In the genomic region with DNA sequence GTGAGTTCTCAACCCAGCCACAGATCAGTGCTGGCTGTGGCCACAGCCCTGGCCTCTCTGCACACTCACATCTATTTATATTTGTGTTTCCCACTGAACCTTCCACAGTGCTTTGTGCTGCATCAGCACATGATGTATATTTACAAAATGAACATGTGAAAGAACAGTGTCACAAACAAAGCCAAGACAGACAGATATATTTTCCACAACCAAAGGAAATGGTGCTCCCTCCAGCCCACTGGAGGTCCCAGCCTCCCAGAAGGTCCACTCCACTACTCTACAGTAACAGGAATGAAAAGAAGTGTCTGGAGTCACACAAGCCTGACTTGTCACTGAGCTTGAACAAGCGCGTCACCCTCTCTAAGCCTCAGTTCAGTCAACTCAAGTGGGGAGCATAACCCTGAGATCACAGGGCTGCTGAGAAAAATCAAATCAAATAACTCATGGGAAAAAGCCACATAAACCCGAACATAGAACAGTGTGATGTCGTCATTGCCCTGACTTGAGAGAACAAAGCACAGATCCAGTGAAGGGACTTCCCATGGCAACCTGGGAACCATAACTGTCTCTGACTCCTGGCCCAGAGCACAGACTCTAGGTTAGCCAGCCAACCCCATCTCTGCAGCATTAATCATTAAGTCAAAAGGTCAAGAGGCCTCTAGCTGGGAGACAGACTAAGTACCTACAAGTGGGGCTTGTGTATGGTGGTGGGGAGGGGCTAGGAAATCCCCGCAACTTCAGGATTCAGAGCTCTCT, we compare ENCODE assay signal across 13 cellular contexts.
A peak's percentile ranks its signal among the peaks of the same experiment; 100 is the strongest.
DNase-seq lines count a peak whose midpoint lies in the region; ATAC-seq and TF ChIP-seq lines count a peak whose summit lies in the region.
"Had no signal": no experiment of that assay in that cellular context is flagged by ENCODE, and none has a peak within 500 bp of the region (broad histone marks: within the 10 kb centered on the region; RNA-seq: fewer than 3 reads in every experiment).

No MANE protein-coding gene starts in this region.

- H3K27me3 ChIP-seq in left lung (no peaks in the 10 kb centered on the region), aorta (ENCODE audit: control insufficient read depth in 1 of 2, insufficient read depth in 2 of 2, low read length in 1 of 2) (no peaks in the 10 kb centered on the region), suprapubic skin (no peaks in the 10 kb centered on the region)

- POLR2A ChIA-PET in GM10248 (lab: Yijun Ruan, JAX), result no interaction called here

- H3K4me3 ChIP-seq in left lung (no peak overlapping the region), aorta (ENCODE audit: low read length in 2 of 2) (no peak overlapping the region), suprapubic skin (no peak overlapping the region)
- H3K4me3 ChIP-seq: psoas muscle had no signal

- intact Hi-C loops in left lung (cut with DNase I) (no loop called here), aorta (cut with DNase I) (no loop called here)

- no peak overlapping the region for H3K27ac Mint-ChIP-seq in activated naive CD8-positive, alpha-beta T cell treated with anti-CD3 and anti-CD28 coated beads, Interleukin-2, amount 50 U/mL, for 24 hours
- H3K27ac Mint-ChIP-seq in activated naive CD8-positive, alpha-beta T cell treated with anti-CD3 and anti-CD28 coated beads for 36 hours, result no peak overlapping the region

- ATAC-seq in activated naive CD8-positive, alpha-beta T cell treated with anti-CD3 and anti-CD28 coated beads, Interleukin-2, amount 50 U/mL, for 24 hours, result peak; percentile 38
- ATAC-seq in left lung (peak; percentile 86), aorta (ENCODE audit: low FRiP score) (peak; percentile 19)
- ATAC-seq: Panc1 had no signal

- TF ChIP-seq CTCF in left lung (IDR thresholded peaks at IDR 0.05) (no peak), suprapubic skin (IDR thresholded peaks at IDR 0.05) (no peak), GM10248 (IDR thresholded peaks at IDR 0.05; ENCODE audit: control extremely low read depth, extremely low read depth, low read depth, missing control alignments) (no peak)

- no peaks in the 10 kb centered on the region for H3K4me1 Mint-ChIP-seq in activated naive CD8-positive, alpha-beta T cell treated with anti-CD3 and anti-CD28 coated beads, Interleukin-2, amount 50 U/mL, for 24 hours
- H3K4me1 Mint-ChIP-seq in activated naive CD8-positive, alpha-beta T cell treated with anti-CD3 and anti-CD28 coated beads for 36 hours, result no peaks in the 10 kb centered on the region

- H3K27ac ChIP-seq in left lung, result peak overlapping the region in 1 of 2 donors; percentile 61
- no peak overlapping the region for H3K27ac ChIP-seq in aorta (ENCODE audit: low read depth in 1 of 2, low read length in 2 of 2)
- H3K27ac ChIP-seq in suprapubic skin, result no peak overlapping the region
- H3K27ac ChIP-seq: psoas muscle had no signal

- no peaks in the 10 kb centered on the region for H3K9me3 ChIP-seq in left lung
- no peaks in the 10 kb centered on the region for H3K9me3 ChIP-seq in aorta (ENCODE audit: control insufficient read depth, low read length)
- H3K9me3 ChIP-seq in suprapubic skin, result no peaks in the 10 kb centered on the region
- H3K9me3 ChIP-seq: psoas muscle had no signal

- no peak for DNase-seq in activated naive CD8-positive, alpha-beta T cell treated with anti-CD3 and anti-CD28 coated beads, Interleukin-2, amount 50 U/mL, for 24 hours
- DNase-seq in activated naive CD8-positive, alpha-beta T cell treated with anti-CD3 and anti-CD28 coated beads for 36 hours, result no peak
- DNase-seq in amniotic epithelial cell (ENCODE audit: low read depth) (peak; percentile 72), left lung (peak in 1 of 2 donors; percentile 62), aorta (no peak), suprapubic skin (ENCODE audit: low spot score in 2 of 2) (no peak), GM10248 (ENCODE audit: extremely low spot score) (no peak)
- no peak for DNase-seq in NK-92 treated with Interleukin-12 subunit alpha and Interleukin-12 subunit beta, amount 100 ng/mL, for 24 hours (lab: John Stamatoyannopoulos, UW)
- DNase-seq: activated CD4-positive, alpha-beta T cell treated with anti-CD3 and anti-CD28 coated beads for 4 hours; activated naive CD4-positive, alpha-beta T cell treated with anti-CD3 and anti-CD28 coated beads, Interleukin-2, amount 50 U/mL, for 16 hours; Kasumi-1; psoas muscle had no signal

- no peaks in the 10 kb centered on the region for H3K36me3 ChIP-seq in left lung
- H3K36me3 ChIP-seq in aorta (ENCODE audit: control insufficient read depth in 1 of 2, insufficient read depth in 2 of 2, low read length in 1 of 2), result no peaks in the 10 kb centered on the region
- no peaks in the 10 kb centered on the region for H3K36me3 ChIP-seq in suprapubic skin

- no peak for TF ChIP-seq POLR2A in suprapubic skin (IDR thresholded peaks at IDR 0.05)

- CTCF ChIA-PET in GM10248 (lab: Yijun Ruan, JAX), result no interaction called here

- H3K36me3 Mint-ChIP-seq in activated naive CD8-positive, alpha-beta T cell treated with anti-CD3 and anti-CD28 coated beads, Interleukin-2, amount 50 U/mL, for 24 hours (ENCODE audit: low read depth), result no peaks in the 10 kb centered on the region
- H3K36me3 Mint-ChIP-seq in activated naive CD8-positive, alpha-beta T cell treated with anti-CD3 and anti-CD28 coated beads for 36 hours, result no peaks in the 10 kb centered on the region

- H3K4me1 ChIP-seq in left lung (peaks cover 0 to 14% of the 10 kb centered on the region in 2 donors), aorta (ENCODE audit: control insufficient read depth in 1 of 2, insufficient read depth in 2 of 2, low read length in 2 of 2) (no peaks in the 10 kb centered on the region), suprapubic skin (peaks cover 6% of the 10 kb centered on the region)
- H3K4me1 ChIP-seq: psoas muscle had no signal

- peaks cover 5% of the 10 kb centered on the region for H3K27me3 Mint-ChIP-seq in activated naive CD8-positive, alpha-beta T cell treated with anti-CD3 and anti-CD28 coated beads, Interleukin-2, amount 50 U/mL, for 24 hours
- peaks cover 5% of the 10 kb centered on the region for H3K27me3 Mint-ChIP-seq in activated naive CD8-positive, alpha-beta T cell treated with anti-CD3 and anti-CD28 coated beads for 36 hours

- no peaks in the 10 kb centered on the region for H3K9me3 Mint-ChIP-seq in activated naive CD8-positive, alpha-beta T cell treated with anti-CD3 and anti-CD28 coated beads, Interleukin-2, amount 50 U/mL, for 24 hours
- no peaks in the 10 kb centered on the region for H3K9me3 Mint-ChIP-seq in activated naive CD8-positive, alpha-beta T cell treated with anti-CD3 and anti-CD28 coated beads for 36 hours

- WGBS in aorta, 2 donors, result 74 to 83% methylated on average over 5 of the region's 5 CpGs
- WGBS in suprapubic skin, result 81% methylated on average over 5 of the region's 5 CpGs

- H3K4me3 Mint-ChIP-seq in activated naive CD8-positive, alpha-beta T cell treated with anti-CD3 and anti-CD28 coated beads, Interleukin-2, amount 50 U/mL, for 24 hours, result no peak overlapping the region
- no peak overlapping the region for H3K4me3 Mint-ChIP-seq in activated naive CD8-positive, alpha-beta T cell treated with anti-CD3 and anti-CD28 coated beads for 36 hours

- TF ChIP-seq EP300 in suprapubic skin (IDR thresholded peaks at IDR 0.05), result no peak

Comparison
In these comparisons a context has a peak if more than half of its experiments do, and no peak if none do; other contexts are left out.
1. ATAC-seq: peak in every context shown above with its lines; median percentile 86 in left lung; 38 in activated naive CD8-positive, alpha-beta T cell treated with anti-CD3 and anti-CD28 coated beads, Interleukin-2, amount 50 U/mL, for 24 hours; 19 in aorta.